8 cellular contexts compared by ENCODE assay signal in the genomic region with DNA sequence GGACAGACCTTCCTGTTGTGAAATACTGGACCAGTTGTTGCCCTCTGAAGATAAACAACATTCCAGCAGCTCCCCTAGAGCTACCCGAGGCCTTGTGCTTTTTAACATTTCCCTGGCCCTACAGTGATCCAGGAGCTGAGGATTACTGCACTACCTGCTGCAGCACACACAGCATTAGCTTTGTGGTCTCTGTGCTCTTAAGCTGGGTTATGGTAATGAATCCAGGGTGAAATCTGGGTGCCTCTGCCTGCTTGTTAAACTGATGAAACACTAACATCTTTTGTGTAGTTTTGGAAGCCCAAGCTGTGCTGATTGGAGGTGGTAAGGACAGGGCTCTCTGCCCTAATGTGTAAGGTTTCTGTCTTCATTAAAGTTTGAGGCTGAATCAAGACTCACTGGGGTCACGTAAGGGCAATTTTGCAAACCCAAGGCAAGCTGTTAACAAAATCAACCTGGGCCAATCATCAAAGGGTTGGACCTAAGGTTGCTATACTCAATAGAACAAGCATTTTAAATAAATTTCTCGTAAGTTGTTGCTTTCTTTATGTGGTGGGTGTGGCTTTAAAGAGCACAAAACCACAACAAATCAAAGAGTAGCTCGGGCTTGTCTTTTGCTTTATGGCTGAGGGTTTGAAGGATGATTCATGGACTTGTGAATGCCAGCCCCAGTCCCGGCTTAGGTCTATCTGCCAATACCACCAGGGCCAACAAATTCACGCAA.
DNase-seq lines count a peak whose midpoint lies in the region; ATAC-seq and TF ChIP-seq lines count a peak whose summit lies in the region.

No MANE protein-coding gene starts in this region.

- H3K9me3 ChIP-seq in iPS-20b (ENCODE audit: insufficient read depth, low read depth, low read length) (no peaks in the 10 kb centered on the region), body of pancreas (no peaks in the 10 kb centered on the region)

- DNase-seq in activated CD4-positive, CD25-positive, alpha-beta regulatory T cell treated with anti-CD3 and anti-CD28 coated beads, Interleukin-2, amount 50 U/mL, for 72 hours = no peak
- DNase-seq in activated T-cell treated with anti-CD3 and anti-CD28 coated beads, Interleukin-2, amount 50 U/mL, for 1 hour = peak; percentile 22
- DNase-seq in stimulated activated CD8-positive, alpha-beta memory T cell treated with anti-CD3 and anti-CD28 coated beads, Interleukin-15, amount 100 ng/mL, for 4 hours (ENCODE audit: low read depth in 2 of 2) = peak; percentile 5 to 25
- DNase-seq in cerebellar cortex (ENCODE audit: low spot score) (no peak), body of pancreas (no peak)

- H3K36me3 ChIP-seq in iPS-20b (ENCODE audit: insufficient read depth, low read depth, low read length) (no peaks in the 10 kb centered on the region), body of pancreas (replicated peaks in 1 of 2; ENCODE audit: insufficient read depth in 1 of 2, low read depth in 2 of 2) (no peaks in the 10 kb centered on the region)

- intact Hi-C loops in body of pancreas (cut with DNase I) = no loop called here

- H3K27me3 ChIP-seq in iPS-20b (ENCODE audit: insufficient read depth, low read length) (no peaks in the 10 kb centered on the region), body of pancreas (no peaks in the 10 kb centered on the region)

- no peak for TF ChIP-seq CTCF in body of pancreas (IDR thresholded peaks at IDR 0.05)

- WGBS in body of pancreas, 2 donors = 73 to 76% methylated on average over 6 of the region's 6 CpGs

- peaks cover 7% of the 10 kb centered on the region; the same call in 1 of the 2 replicates for H3K4me1 ChIP-seq in iPS-20b (ENCODE audit: insufficient read depth, low read length)
- H3K4me1 ChIP-seq in body of pancreas = no peaks in the 10 kb centered on the region

- peak; percentile 89 to 91 for ATAC-seq in activated CD4-positive, CD25-positive, alpha-beta regulatory T cell treated with anti-CD3 and anti-CD28 coated beads, Interleukin-2, amount 50 U/mL, for 24 hours
- no peak for ATAC-seq in body of pancreas
- no peak for ATAC-seq in HG02970 (IDR thresholded peaks at IDR 0.05; ENCODE audit: low FRiP score, unreplicated experiment)

- no peak overlapping the region for H3K27ac ChIP-seq in iPS-20b (ENCODE audit: low read length)
- no peak overlapping the region for H3K27ac ChIP-seq in body of pancreas

- H3K4me3 ChIP-seq in iPS-20b (ENCODE audit: low read length) (no peak overlapping the region), body of pancreas (no peak overlapping the region)

- peak overlapping the region; percentile 13; the same call in 1 of the 2 replicates for H3K9ac ChIP-seq in iPS-20b (ENCODE audit: low read depth, low read length)

- TF ChIP-seq POLR2A in body of pancreas (IDR thresholded peaks at IDR 0.05) = no peak

Comparison
In these comparisons a context has a peak if more than half of its experiments do, and no peak if none do; other contexts are left out.
1. ATAC-seq: peak in activated CD4-positive, CD25-positive, alpha-beta regulatory T cell treated with anti-CD3 and anti-CD28 coated beads, Interleukin-2, amount 50 U/mL, for 24 hours (2 of 2); none in body of pancreas (single experiment) and HG02970 (single experiment).
2. DNase-seq: peak in activated T-cell treated with anti-CD3 and anti-CD28 coated beads, Interleukin-2, amount 50 U/mL, for 1 hour (single experiment) and stimulated activated CD8-positive, alpha-beta memory T cell treated with anti-CD3 and anti-CD28 coated beads, Interleukin-15, amount 100 ng/mL, for 4 hours (2 of 2); none in activated CD4-positive, CD25-positive, alpha-beta regulatory T cell treated with anti-CD3 and anti-CD28 coated beads, Interleukin-2, amount 50 U/mL, for 72 hours (single experiment), cerebellar cortex (single experiment) and body of pancreas (0 of 4).